ENCODE assay signal across 29 cellular contexts in the genomic region with DNA sequence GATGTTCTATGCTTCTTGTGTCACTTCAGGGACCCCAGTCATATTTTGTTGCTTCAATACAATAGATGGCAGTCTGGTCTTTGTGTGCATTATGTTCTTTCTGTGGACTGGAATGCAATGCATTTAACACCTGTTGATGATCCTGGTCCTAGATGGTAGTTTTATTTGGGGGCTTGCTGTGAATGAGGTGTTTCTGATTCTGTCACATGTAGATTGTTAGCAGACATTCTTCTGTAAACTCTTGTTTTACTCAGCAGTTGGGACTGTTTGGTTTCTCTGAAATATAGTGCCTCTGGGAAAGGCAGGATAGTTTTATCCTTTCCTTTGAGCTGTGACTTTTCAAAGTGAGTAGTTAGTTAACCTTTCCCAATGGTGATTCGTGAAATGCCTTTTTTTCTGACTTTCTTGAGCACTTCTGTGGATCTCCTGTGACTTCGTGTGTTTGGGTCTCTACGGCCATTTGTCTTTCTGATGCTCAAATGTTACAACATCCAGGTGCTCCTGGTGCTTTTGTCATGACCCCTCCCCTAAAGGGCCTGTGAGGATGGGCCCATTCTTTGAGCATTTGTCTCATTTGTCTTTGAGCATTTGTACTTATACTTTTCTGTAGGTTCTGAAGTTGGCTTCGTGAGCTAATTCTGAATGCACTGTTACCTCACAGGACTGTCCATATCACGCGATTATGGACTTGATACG.
"Had no signal": no experiment of that assay in that cellular context is flagged by ENCODE, and none has a peak within 500 bp of the region (broad histone marks: within the 10 kb centered on the region; RNA-seq: fewer than 3 reads in every experiment).

No MANE protein-coding gene starts in this region.

- H3K27me3 Mint-ChIP-seq: activated CD8-positive, alpha-beta T cell treated with anti-CD3 and anti-CD28 coated beads for 36 hours; activated T-helper 17 cell treated with anti-CD3 and anti-CD28 coated beads, Interleukin-2, amount 50 U/mL, for 72 hours; brain; naive thymus-derived CD4-positive, alpha-beta T cell had no signal

- ATAC-seq: activated T-helper 17 cell treated with anti-CD3 and anti-CD28 coated beads, Interleukin-2, amount 50 U/mL, for 72 hours; gastroesophageal sphincter; naive thymus-derived CD4-positive, alpha-beta T cell had no signal

- H3K4me1 ChIP-seq: ascending aorta, right atrium auricular region, thyroid gland had no signal

- H3K27ac Mint-ChIP-seq: activated T-helper 17 cell treated with anti-CD3 and anti-CD28 coated beads, Interleukin-2, amount 50 U/mL, for 72 hours had no signal

- DNase-seq: activated CD4-positive, alpha-beta T cell treated with anti-CD3 and anti-CD28 coated beads, Interleukin-2, amount 50 U/mL, for 1 hour; activated CD4-positive, CD25-positive, alpha-beta regulatory T cell treated with anti-CD3 and anti-CD28 coated beads, Interleukin-2, amount 50 U/mL, for 72 hours; activated CD8-positive, alpha-beta T cell treated with anti-CD3 and anti-CD28 coated beads for 36 hours; activated naive CD4-positive, alpha-beta T cell; activated T-cell treated with anti-CD3 and anti-CD28 coated beads, Interleukin-2, amount 50 U/mL, for 4 hours; cerebellar nuclear complex; dorsolateral prefrontal cortex; effector memory CD4-positive, alpha-beta T cell; erythroblast; kidney; midbrain; naive thymus-derived CD4-positive, alpha-beta T cell; spleen; stimulated activated naive CD4-positive, alpha-beta T cell treated with Interleukin-2 at 50 U/mL for 16 hours; substantia nigra; T-helper 9 cell; thyroid gland; upper lobe of left lung had no signal

- H3K27ac ChIP-seq: ascending aorta, cardiac muscle cell, coronary artery, dorsolateral prefrontal cortex, gastroesophageal sphincter, hepatocyte, right atrium auricular region, spleen, thyroid gland, upper lobe of left lung, VCaP had no signal

- H3K4me3 ChIP-seq: ascending aorta, cardiac muscle cell, coronary artery, dorsolateral prefrontal cortex, gastroesophageal sphincter, hepatocyte, right atrium auricular region, spleen, thyroid gland, upper lobe of left lung had no signal

- H3K27me3 ChIP-seq: ascending aorta, cardiac muscle cell, dorsolateral prefrontal cortex, gastroesophageal sphincter, hepatocyte, right atrium auricular region, spleen, thyroid gland, upper lobe of left lung had no signal

- H3K4me3 Mint-ChIP-seq: activated T-cell treated with anti-CD3 and anti-CD28 coated beads, Interleukin-2, amount 50 U/mL, for 4 hours; activated T-helper 17 cell treated with anti-CD3 and anti-CD28 coated beads, Interleukin-2, amount 50 U/mL, for 72 hours; brain had no signal

- H3K9me3 ChIP-seq: ascending aorta, gastroesophageal sphincter, right atrium auricular region, spleen, thyroid gland, upper lobe of left lung had no signal

- FAIRE-seq: kidney, TTC549 had no signal

- H3K9me3 Mint-ChIP-seq: activated naive CD4-positive, alpha-beta T cell treated with anti-CD3 and anti-CD28 coated beads, Interleukin-2, amount 50 U/mL, for 72 hours; activated T-helper 17 cell treated with anti-CD3 and anti-CD28 coated beads, Interleukin-2, amount 50 U/mL, for 72 hours had no signal
